Comparison of ENCODE assay signal across 34 cellular contexts in genomic region chr21:33647560-33647959, GRCh38.
"Had no signal": no experiment of that assay in that cellular context is flagged by ENCODE, and none has a peak within 500 bp of the region (broad histone marks: within the 10 kb centered on the region; RNA-seq: fewer than 3 reads in every experiment).

No MANE protein-coding gene starts in this region.

- H3K9me3 Mint-ChIP-seq: activated B cell treated with CpG ODN at 0.5 μM for 24 hours; activated CD4-positive, alpha-beta memory T cell treated with anti-CD3 and anti-CD28 coated beads for 36 hours; activated CD4-positive, alpha-beta T cell treated with anti-CD3 and anti-CD28 coated beads, Interleukin-2, amount 10 ng/mL, durations not matched to agents 24 days and 14 days; activated CD8-positive, alpha-beta T cell treated with anti-CD3 and anti-CD28 coated beads for 36 hours; activated naive CD4-positive, alpha-beta T cell treated with anti-CD3 and anti-CD28 coated beads for 36 hours; activated naive CD4-positive, alpha-beta T cell treated with anti-CD3 and anti-CD28 coated beads, Interleukin-2, amount 50 U/mL, for 72 hours; activated naive CD8-positive, alpha-beta T cell treated with anti-CD3 and anti-CD28 coated beads for 36 hours; activated T-cell treated with anti-CD3 and anti-CD28 coated beads, Interleukin-2, amount 50 U/mL, for 4 hours; activated T-cell treated with anti-CD3 and anti-CD28 coated beads, Interleukin-2, amount 50 U/mL, for 72 hours; activated T-helper 1 cell treated with anti-CD3 and anti-CD28 coated beads, Interleukin-12 subunit alpha, Interleukin-12 subunit beta, Interleukin-2, Interleukin-4 antibody, amounts not matched to agents 30 ng/mL and 10 ng/mL and 1 ng/mL, durations not matched to agents 14 hours and 24 hours and 36 hours; activated T-helper 17 cell treated with anti-CD3 and anti-CD28 coated beads, Interleukin-2, amount 50 U/mL, for 72 hours; T-helper 1 cell treated with Interleukin-12 subunit alpha and Interleukin-12 subunit beta and Interleukin-4 antibody, amounts not matched to agents 30 μg/mL and 1 μg/mL, for 36 hours; T-helper 2 cell treated with Interferon-gamma antibody and Interleukin-4, amounts not matched to agents 5 μg/mL and 100 μg/mL, for 36 hours had no signal

- H3K27me3 ChIP-seq: adrenal gland, body of pancreas, brain microvascular endothelial cell, breast epithelium had no signal

- H3K9me3 ChIP-seq: adrenal gland, body of pancreas, breast epithelium had no signal

- H3K4me3 ChIP-seq: adrenal gland, body of pancreas, breast epithelium had no signal

- H3K4me3 Mint-ChIP-seq: activated B cell treated with CpG ODN at 0.5 μM for 24 hours; activated CD4-positive, alpha-beta memory T cell treated with anti-CD3 and anti-CD28 coated beads for 36 hours; activated CD4-positive, alpha-beta T cell treated with anti-CD3 and anti-CD28 coated beads, Interleukin-2, amount 10 ng/mL, durations not matched to agents 24 days and 14 days; activated CD8-positive, alpha-beta T cell treated with anti-CD3 and anti-CD28 coated beads for 36 hours; activated naive CD4-positive, alpha-beta T cell treated with anti-CD3 and anti-CD28 coated beads for 36 hours; activated naive CD8-positive, alpha-beta T cell treated with anti-CD3 and anti-CD28 coated beads for 36 hours; activated T-cell treated with anti-CD3 and anti-CD28 coated beads, Interleukin-2, amount 50 U/mL, for 4 hours; activated T-cell treated with anti-CD3 and anti-CD28 coated beads, Interleukin-2, amount 50 U/mL, for 72 hours; activated T-helper 1 cell treated with anti-CD3 and anti-CD28 coated beads, Interleukin-12 subunit alpha, Interleukin-12 subunit beta, Interleukin-2, Interleukin-4 antibody, amounts not matched to agents 30 ng/mL and 10 ng/mL and 1 ng/mL, durations not matched to agents 14 hours and 24 hours and 36 hours; activated T-helper 17 cell treated with anti-CD3 and anti-CD28 coated beads, Interleukin-2, amount 50 U/mL, for 72 hours; T-helper 1 cell treated with Interleukin-12 subunit alpha and Interleukin-12 subunit beta and Interleukin-4 antibody, amounts not matched to agents 30 μg/mL and 1 μg/mL, for 36 hours; T-helper 2 cell treated with Interferon-gamma antibody and Interleukin-4, amounts not matched to agents 5 μg/mL and 100 μg/mL, for 36 hours had no signal

- DNase-seq: activated B cell treated with CpG ODN at 0.5 μM for 24 hours; activated CD4-positive, alpha-beta memory T cell treated with anti-CD3 and anti-CD28 coated beads for 36 hours; activated CD4-positive, alpha-beta T cell treated with anti-CD3 and anti-CD28 coated beads for 4 hours; activated CD4-positive, alpha-beta T cell treated with anti-CD3 and anti-CD28 coated beads, Interleukin-2, amount 10 ng/mL, durations not matched to agents 24 days and 14 days; activated CD4-positive, alpha-beta T cell treated with anti-CD3 and anti-CD28 coated beads, Interleukin-2, amount 50 U/mL, for 1 hour; activated CD4-positive, alpha-beta T cell treated with anti-CD3 and anti-CD28 coated beads, Interleukin-2, amount 50 U/mL, for 4 hours; activated CD4-positive, CD25-positive, alpha-beta regulatory T cell treated with anti-CD3 and anti-CD28 coated beads, Interleukin-2, amount 50 U/mL, for 72 hours; activated CD8-positive, alpha-beta memory T cell treated with anti-CD3 and anti-CD28 coated beads, Interleukin-2, amount 50 U/mL, for 4 hours; activated CD8-positive, alpha-beta T cell treated with anti-CD3 and anti-CD28 coated beads for 36 hours; activated effector memory CD4-positive, alpha-beta T cell treated with anti-CD3 and anti-CD28 coated beads, Interleukin-2, amount 50 U/mL, for 16 hours; activated gamma-delta T cell treated with Interleukin-2 at 50 U/mL for 16 hours; activated naive CD4-positive, alpha-beta T cell; activated naive CD4-positive, alpha-beta T cell treated with anti-CD3 and anti-CD28 coated beads for 36 hours; activated naive CD4-positive, alpha-beta T cell treated with anti-CD3 and anti-CD28 coated beads, Interleukin-2, amount 50 U/mL, for 16 hours; activated naive CD8-positive, alpha-beta T cell treated with anti-CD3 and anti-CD28 coated beads for 36 hours; activated T-cell treated with anti-CD3 and anti-CD28 coated beads for 4 hours; activated T-cell treated with anti-CD3 and anti-CD28 coated beads, Interleukin-2, amount 50 U/mL, for 1 hour; activated T-cell treated with anti-CD3 and anti-CD28 coated beads, Interleukin-2, amount 50 U/mL, for 4 hours; activated T-cell treated with anti-CD3 and anti-CD28 coated beads, Interleukin-2, amount 50 U/mL, for 72 hours; adrenal gland; amniotic stem cell; aorta; body of pancreas; brain microvascular endothelial cell; central memory CD4-positive, alpha-beta T cell; T-helper 1 cell; T-helper 2 cell; T-helper 9 cell had no signal

- H3K27ac Mint-ChIP-seq: activated B cell treated with CpG ODN at 0.5 μM for 24 hours; activated CD4-positive, alpha-beta memory T cell treated with anti-CD3 and anti-CD28 coated beads for 36 hours; activated CD4-positive, alpha-beta T cell treated with anti-CD3 and anti-CD28 coated beads, Interleukin-2, amount 10 ng/mL, durations not matched to agents 24 days and 14 days; activated CD8-positive, alpha-beta T cell treated with anti-CD3 and anti-CD28 coated beads for 36 hours; activated naive CD4-positive, alpha-beta T cell treated with anti-CD3 and anti-CD28 coated beads for 36 hours; activated naive CD4-positive, alpha-beta T cell treated with anti-CD3 and anti-CD28 coated beads, Interleukin-2, amount 50 U/mL, for 72 hours; activated naive CD8-positive, alpha-beta T cell treated with anti-CD3 and anti-CD28 coated beads for 36 hours; activated T-cell treated with anti-CD3 and anti-CD28 coated beads, Interleukin-2, amount 50 U/mL, for 72 hours; activated T-helper 1 cell treated with anti-CD3 and anti-CD28 coated beads, Interleukin-12 subunit alpha, Interleukin-12 subunit beta, Interleukin-2, Interleukin-4 antibody, amounts not matched to agents 30 ng/mL and 10 ng/mL and 1 ng/mL, durations not matched to agents 14 hours and 24 hours and 36 hours; activated T-helper 17 cell treated with anti-CD3 and anti-CD28 coated beads, Interleukin-2, amount 50 U/mL, for 72 hours; T-helper 1 cell treated with Interleukin-12 subunit alpha and Interleukin-12 subunit beta and Interleukin-4 antibody, amounts not matched to agents 30 μg/mL and 1 μg/mL, for 36 hours; T-helper 2 cell treated with Interferon-gamma antibody and Interleukin-4, amounts not matched to agents 5 μg/mL and 100 μg/mL, for 36 hours had no signal

- H3K36me3 Mint-ChIP-seq: activated CD4-positive, alpha-beta memory T cell treated with anti-CD3 and anti-CD28 coated beads for 36 hours; activated naive CD8-positive, alpha-beta T cell treated with anti-CD3 and anti-CD28 coated beads for 36 hours had no signal

- H3K4me1 ChIP-seq: breast epithelium had no signal

- H3K36me3 ChIP-seq: adrenal gland, brain microvascular endothelial cell, breast epithelium had no signal

- H3K27ac ChIP-seq: adrenal gland, body of pancreas, brain microvascular endothelial cell, breast epithelium had no signal
